ENCODE assay signal across 17 cellular contexts in genomic region chr2:36885605-36886004, GRCh38.
DNase-seq lines count a peak whose midpoint lies in the region; ATAC-seq, FAIRE-seq and TF ChIP-seq lines count a peak whose summit lies in the region.
"Had no signal": no experiment of that assay in that cellular context is flagged by ENCODE, and none has a peak within 500 bp of the region (broad histone marks: within the 10 kb centered on the region; RNA-seq: fewer than 3 reads in every experiment).

No MANE protein-coding gene starts in this region.

- in situ Hi-C loops in HepG2 (cut with HindIII; ENCODE audit: extremely low pct_ligation_motif_present, low pct_unique_long_range_greater_than_20kb): no loop called here

- H3K27me3 ChIP-seq in HepG2 (ENCODE audit: control insufficient read depth in 1 of 2, insufficient read depth in 2 of 2, low read length in 2 of 2): no peaks in the 10 kb centered on the region
- H3K27me3 ChIP-seq in right lobe of liver: no peaks in the 10 kb centered on the region
- no peaks in the 10 kb centered on the region for H3K27me3 ChIP-seq in prostate gland (replicated peaks; ENCODE audit: insufficient read depth)

- CTCF ChIA-PET in HepG2 (lab: Yijun Ruan, JAX; ENCODE audit: low intra/inter-chr PET ratio, low total read pairs): no interaction called here

- H3K36me3 ChIP-seq in HepG2 (replicated peaks in 1 of 2; ENCODE audit: control insufficient read depth in 1 of 2, insufficient read depth in 2 of 2, low read length in 2 of 2): peaks cover 2 to 22% of the 10 kb centered on the region in 2 experiments
- peaks cover 0 to 12% (median 0%) of the 10 kb centered on the region in 4 donors for H3K36me3 ChIP-seq in right lobe of liver
- H3K36me3 ChIP-seq in prostate gland: no peaks in the 10 kb centered on the region
- H3K36me3 ChIP-seq: HAP-1 had no signal

- peaks cover 7% of the 10 kb centered on the region for H3K4me1 ChIP-seq in HepG2 (ENCODE audit: insufficient read depth, low read length)
- no peaks in the 10 kb centered on the region for H3K4me1 ChIP-seq in right lobe of liver
- no peaks in the 10 kb centered on the region for H3K4me1 ChIP-seq in prostate gland (replicated peaks)
- H3K4me1 ChIP-seq: HAP-1 had no signal

- no peak for TF ChIP-seq EP300 in HepG2 (IDR thresholded peaks at IDR 0.05; ENCODE audit: low read depth in 2 of 2, low read length in 2 of 2)
- no peak for TF ChIP-seq EP300 in HepG2 (CRISPR knock-in tag; IDR thresholded peaks at IDR 0.05; ENCODE audit: borderline replicate concordance)

- no peak overlapping the region for H2AFZ ChIP-seq in HepG2 (ENCODE audit: low read length)

- no peak for TF ChIP-seq RAD21 in HepG2 (CRISPR knock-in tag; IDR thresholded peaks at IDR 0.05)

- H3K9me3 ChIP-seq in HepG2 (ENCODE audit: low read length) (no peaks in the 10 kb centered on the region), right lobe of liver (no peaks in the 10 kb centered on the region), prostate gland (no peaks in the 10 kb centered on the region)
- H3K9me3 ChIP-seq: HAP-1 had no signal

- no TSS peak for BruUV-seq in HepG2 (replicated peaks; lab: Mats Ljungman, UMichigan)

- no peaks in the 10 kb centered on the region for H4K20me1 ChIP-seq in HepG2 (ENCODE audit: insufficient read depth, low read length)

- intact Hi-C loops in HepG2 (cut with micrococcal nuclease; ENCODE audit: unreplicated experiment) (no loop called here), right lobe of liver (cut with DNase I) (no loop called here), prostate gland (cut with DNase I) (no loop called here)

- no peak overlapping the region for H3K27ac ChIP-seq in HepG2 (ENCODE audit: extremely low read length, insufficient read depth, low read length)
- no peak overlapping the region for H3K27ac ChIP-seq in right lobe of liver
- no peak overlapping the region for H3K27ac ChIP-seq in prostate gland

- no peak overlapping the region for H3K4me2 ChIP-seq in HepG2 (ENCODE audit: low read depth, low read length)

- FAIRE-seq in HepG2 (lab: Jason Lieb, UNC) (no peak), RCC 7860 (lab: Jason Lieb, UNC) (peak; percentile 50), frontal cortex (lab: Jason Lieb, UNC) (peak; percentile 48)
- FAIRE-seq: GM12892 had no signal

- no peak for TF ChIP-seq POLR2A in HepG2 (IDR thresholded peaks at IDR 0.05; ENCODE audit: insufficient read depth in 1 of 2, low read depth in 2 of 2, low read length in 2 of 2)
- no peak for TF ChIP-seq POLR2A in right lobe of liver (IDR thresholded peaks at IDR 0.05)
- no peak for TF ChIP-seq POLR2A in prostate gland (IDR thresholded peaks at IDR 0.05)

- ATAC-seq in HepG2 (no peak), right lobe of liver (no peak)

- no peak for DNase-seq in HepG2 (ENCODE audit: low spot score)
- DNase-seq in right lobe of liver: no peak
- DNase-seq in RCC 7860 (ENCODE audit: low spot score): no peak
- DNase-seq in frontal cortex (ENCODE audit: low spot score in 2 of 2): no peak
- DNase-seq in middle frontal gyrus (ENCODE audit: extremely low spot score, low spot score): no peak
- no peak for DNase-seq in prostate gland (ENCODE audit: low spot score)
- DNase-seq: 8988T; C1 segment of cervical spinal cord; Calu3; CD4-positive, alpha-beta memory T cell; COR-L47; DMS53; DMS79 treated with DMSO at 0.1 percent for 48 hours; GOT3; HFFc6 had no signal

- no peaks in the 10 kb centered on the region for H3K79me2 ChIP-seq in HepG2 (ENCODE audit: insufficient read depth, low read length)

- H3K4me3 ChIP-seq in HepG2 (replicated peaks in 1 of 3; ENCODE audit: insufficient read depth in 1 of 3, low read depth in 2 of 3, low read length in 3 of 3): no peak overlapping the region
- H3K4me3 ChIP-seq in right lobe of liver: no peak overlapping the region
- H3K4me3 ChIP-seq in prostate gland: no peak overlapping the region
- H3K4me3 ChIP-seq: HAP-1 had no signal

- 95% methylated on average over 3 of the region's 3 CpGs for WGBS in HepG2 (ENCODE audit: low lambda C conversion rate)
- WGBS in right lobe of liver (ENCODE audit: insufficient coverage, low coverage, low lambda C conversion rate, missing lambda C conversion rate): 89% methylated on average over 3 of the region's 3 CpGs
- WGBS in prostate gland: 60% methylated on average over 3 of the region's 3 CpGs

- no peak overlapping the region for H3K9ac ChIP-seq in HepG2 (ENCODE audit: insufficient read depth, low read depth, low read length)

- no peak for TF ChIP-seq CTCF in HepG2 (CRISPR knock-in tag; IDR thresholded peaks at IDR 0.05)
- TF ChIP-seq CTCF in right lobe of liver (IDR thresholded peaks at IDR 0.05): no peak
- TF ChIP-seq CTCF in prostate gland (IDR thresholded peaks at IDR 0.05): no peak

- POLR2A ChIA-PET in HepG2 (lab: Yijun Ruan, JAX): no interaction called here

TF ChIP-seq in HepG2, 621 proteins besides CTCF, POLR2A, EP300 and RAD21 (continues in another document):
- TF ChIP-seq, protein P1, sequence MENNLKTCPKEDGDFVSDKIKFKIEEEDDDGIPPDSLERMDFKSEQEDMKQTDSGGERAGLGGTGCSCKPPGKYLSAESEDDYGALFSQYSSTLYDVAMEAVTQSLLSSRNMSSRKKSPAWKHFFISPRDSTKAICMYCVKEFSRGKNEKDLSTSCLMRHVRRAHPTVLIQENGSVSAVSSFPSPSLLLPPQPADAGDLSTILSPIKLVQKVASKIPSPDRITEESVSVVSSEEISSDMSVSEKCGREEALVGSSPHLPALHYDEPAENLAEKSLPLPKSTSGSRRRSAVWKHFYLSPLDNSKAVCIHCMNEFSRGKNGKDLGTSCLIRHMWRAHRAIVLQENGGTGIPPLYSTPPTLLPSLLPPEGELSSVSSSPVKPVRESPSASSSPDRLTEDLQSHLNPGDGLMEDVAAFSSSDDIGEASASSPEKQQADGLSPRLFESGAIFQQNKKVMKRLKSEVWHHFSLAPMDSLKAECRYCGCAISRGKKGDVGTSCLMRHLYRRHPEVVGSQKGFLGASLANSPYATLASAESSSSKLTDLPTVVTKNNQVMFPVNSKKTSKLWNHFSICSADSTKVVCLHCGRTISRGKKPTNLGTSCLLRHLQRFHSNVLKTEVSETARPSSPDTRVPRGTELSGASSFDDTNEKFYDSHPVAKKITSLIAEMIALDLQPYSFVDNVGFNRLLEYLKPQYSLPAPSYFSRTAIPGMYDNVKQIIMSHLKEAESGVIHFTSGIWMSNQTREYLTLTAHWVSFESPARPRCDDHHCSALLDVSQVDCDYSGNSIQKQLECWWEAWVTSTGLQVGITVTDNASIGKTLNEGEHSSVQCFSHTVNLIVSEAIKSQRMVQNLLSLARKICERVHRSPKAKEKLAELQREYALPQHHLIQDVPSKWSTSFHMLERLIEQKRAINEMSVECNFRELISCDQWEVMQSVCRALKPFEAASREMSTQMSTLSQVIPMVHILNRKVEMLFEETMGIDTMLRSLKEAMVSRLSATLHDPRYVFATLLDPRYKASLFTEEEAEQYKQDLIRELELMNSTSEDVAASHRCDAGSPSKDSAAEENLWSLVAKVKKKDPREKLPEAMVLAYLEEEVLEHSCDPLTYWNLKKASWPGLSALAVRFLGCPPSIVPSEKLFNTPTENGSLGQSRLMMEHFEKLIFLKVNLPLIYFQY (CRISPR knock-in tag; IDR thresholded peaks at IDR 0.05; ENCODE audit: borderline replicate concordance): no peak
- no peak for TF ChIP-seq FOXA1 (IDR thresholded peaks at IDR 0.05)
- TF ChIP-seq FOXA1 (CRISPR knock-in tag; IDR thresholded peaks at IDR 0.05): no peak
- TF ChIP-seq ZBTB10 (CRISPR knock-in tag; IDR thresholded peaks at IDR 0.05; ENCODE audit: borderline replicate concordance): no peak
